Comparison of ENCODE assay signal across 8 cellular contexts in genomic region chr22:21629262-21630149, GRCh38. TPM values are rescaled to one million over a fixed set of nuclear protein-coding genes. Genes with fewer than 3 reads are reported as not detected.
DNase-seq lines count a peak whose midpoint lies in the region; ATAC-seq and TF ChIP-seq lines count a peak whose summit lies in the region.

YDJC (minus strand) TSS chr22:21630022; CDS start chr22:21630014, 8 bp downstream.

- peaks cover 0 to 16% of the 10 kb centered on the region in 2 donors for H3K36me3 ChIP-seq in left lung

- no peaks in the 10 kb centered on the region for H3K27me3 ChIP-seq in left lung

- H3K27me3 Mint-ChIP-seq in activated CD4-positive, alpha-beta T cell treated with anti-CD3 and anti-CD28 coated beads, Interleukin-2, amount 10 ng/mL, durations not matched to agents 24 days and 14 days: no peaks in the 10 kb centered on the region

- H3K4me3 ChIP-seq in coronary artery (peak within 1 kb of the TSS; percentile 96), left lung (peak within 1 kb of the TSS; percentile 90 to 93)

- peak; percentile 74 for DNase-seq in NCI-H526 treated with DMSO at 0.1 percent for 48 hours (lab: John Stamatoyannopoulos, UW)
- peak; percentile 99 for DNase-seq in activated CD4-positive, alpha-beta T cell treated with anti-CD3 and anti-CD28 coated beads, Interleukin-2, amount 10 ng/mL, durations not matched to agents 24 days and 14 days
- peak; percentile 90 for DNase-seq in coronary artery (ENCODE audit: low spot score)
- peak; percentile 94 to 99 for DNase-seq in left lung
- DNase-seq in stimulated activated CD4-positive, alpha-beta T cell treated with anti-CD3 and anti-CD28 coated beads, Interleukin-2, amount 100 ng/mL, for 4 hours (ENCODE audit: low read depth): peak; percentile 93

- TF ChIP-seq CTCF in C4-2B (conservative IDR thresholded peaks at IDR 0.05) (peak; percentile 91), coronary artery (IDR thresholded peaks at IDR 0.05) (no peak), left lung (IDR thresholded peaks at IDR 0.05) (no peak)

- H3K27ac Mint-ChIP-seq in activated CD4-positive, alpha-beta T cell treated with anti-CD3 and anti-CD28 coated beads, Interleukin-2, amount 10 ng/mL, durations not matched to agents 24 days and 14 days: peak within 1 kb of the TSS; percentile 94

- H3K4me1 Mint-ChIP-seq in activated CD4-positive, alpha-beta T cell treated with anti-CD3 and anti-CD28 coated beads, Interleukin-2, amount 10 ng/mL, durations not matched to agents 24 days and 14 days: peaks cover 39% of the 10 kb centered on the region

- H3K27ac ChIP-seq in C4-2B (peak within 1 kb of the TSS; percentile 99), coronary artery (peak within 1 kb of the TSS; percentile 58 to 88), left lung (peak within 1 kb of the TSS; percentile 8 to 83)

- intact Hi-C loops in activated CD4-positive, alpha-beta T cell treated with anti-CD3 and anti-CD28 coated beads, Interleukin-2, amount 10 ng/mL, durations not matched to agents 24 days and 14 days (cut with micrococcal nuclease): loop anchor here (1.0 to 5.0 kb wide), 2 partner anchors 13 to 42 kb away; partner anchors contain the start of gene SDF2L1
- intact Hi-C loops in left lung (cut with DNase I): no loop called here

- H3K9me3 Mint-ChIP-seq in activated CD4-positive, alpha-beta T cell treated with anti-CD3 and anti-CD28 coated beads, Interleukin-2, amount 10 ng/mL, durations not matched to agents 24 days and 14 days: no peaks in the 10 kb centered on the region

- no peaks in the 10 kb centered on the region for H3K9me3 ChIP-seq in left lung

- peak; percentile 81 for ATAC-seq in GM19351 (IDR thresholded peaks at IDR 0.05; ENCODE audit: unreplicated experiment)
- peak; percentile 73 for ATAC-seq in HG03520 (IDR thresholded peaks at IDR 0.05; ENCODE audit: unreplicated experiment)
- peak; percentile 98 for ATAC-seq in left lung

- H3K4me1 ChIP-seq in left lung: peaks cover 0 to 40% of the 10 kb centered on the region in 2 donors

- peaks cover 28% of the 10 kb centered on the region for H3K36me3 Mint-ChIP-seq in activated CD4-positive, alpha-beta T cell treated with anti-CD3 and anti-CD28 coated beads, Interleukin-2, amount 10 ng/mL, durations not matched to agents 24 days and 14 days (ENCODE audit: low read depth)

- peak within 1 kb of the TSS; percentile 90 for H3K4me3 Mint-ChIP-seq in activated CD4-positive, alpha-beta T cell treated with anti-CD3 and anti-CD28 coated beads, Interleukin-2, amount 10 ng/mL, durations not matched to agents 24 days and 14 days

RNA-seq across cellular contexts. Expression of gene YDJC, which starts in this region (rescaled TPM):
- total RNA-seq in activated CD4-positive, alpha-beta T cell treated with anti-CD3 and anti-CD28 coated beads, Interleukin-2, amount 10 ng/mL, durations not matched to agents 24 days and 14 days: 54.2 and 56.1 TPM in 2 replicates
- 10 to 100 TPM; 13.1 to 17.2 TPM for total RNA-seq in left lung

Comparison
In these comparisons a context has a peak if more than half of its experiments do, and no peak if none do; other contexts are left out.
1. Peak in every context shown above with its lines: DNase-seq, ATAC-seq, H3K4me3 ChIP-seq and H3K27ac ChIP-seq.
2. H3K27ac ChIP-seq: peak in every context shown above with its lines; median percentile 99 in C4-2B; 73 in coronary artery; 46 in left lung.